ENCODE assay signal across 1 cellular context in genomic region chr9:127844821-127845359, GRCh38.
TF ChIP-seq lines count a peak whose summit lies in the region.

No MANE protein-coding gene starts in this region.

TF ChIP-seq in SK-N-SH, 30 proteins besides CTCF, POLR2A, EP300 and RAD21 (continued from another document):
- TF ChIP-seq REST (IDR thresholded peaks at IDR 0.05; ENCODE audit: low read depth, low read length) (no peak), TAF1 (IDR thresholded peaks at IDR 0.05; ENCODE audit: borderline replicate concordance, low read depth, low read length) (no peak)
TF ChIP-seq in SK-N-SH: peak in this region for 0.
